ENCODE assay signal across 38 cellular contexts in genomic region chr3:182233405-182233804, GRCh38.
"Had no signal": no experiment of that assay in that cellular context is flagged by ENCODE, and none has a peak within 500 bp of the region (broad histone marks: within the 10 kb centered on the region; RNA-seq: fewer than 3 reads in every experiment).

No MANE protein-coding gene starts in this region.

- H3K36me3 Mint-ChIP-seq: activated CD4-positive, alpha-beta memory T cell treated with anti-CD3 and anti-CD28 coated beads for 36 hours; activated naive CD4-positive, alpha-beta T cell treated with anti-CD3 and anti-CD28 coated beads, Interleukin-2, amount 50 U/mL, for 72 hours; activated naive CD8-positive, alpha-beta T cell treated with anti-CD3 and anti-CD28 coated beads for 36 hours; WTC11 had no signal

- H3K4me3 ChIP-seq: adrenal gland, body of pancreas, breast epithelium had no signal

- H3K4me3 Mint-ChIP-seq: activated CD4-positive, alpha-beta memory T cell treated with anti-CD3 and anti-CD28 coated beads for 36 hours; activated CD4-positive, alpha-beta T cell treated with anti-CD3 and anti-CD28 coated beads, Interleukin-2, amount 10 ng/mL, durations not matched to agents 24 days and 14 days; activated CD8-positive, alpha-beta T cell treated with anti-CD3 and anti-CD28 coated beads for 36 hours; activated naive CD4-positive, alpha-beta T cell treated with anti-CD3 and anti-CD28 coated beads for 36 hours; activated naive CD8-positive, alpha-beta T cell treated with anti-CD3 and anti-CD28 coated beads for 36 hours; activated T-cell treated with anti-CD3 and anti-CD28 coated beads, Interleukin-2, amount 50 U/mL, for 4 hours; activated T-cell treated with anti-CD3 and anti-CD28 coated beads, Interleukin-2, amount 50 U/mL, for 72 hours; activated T-helper 1 cell treated with anti-CD3 and anti-CD28 coated beads, Interleukin-12 subunit alpha, Interleukin-12 subunit beta, Interleukin-2, Interleukin-4 antibody, amounts not matched to agents 30 ng/mL and 10 ng/mL and 1 ng/mL, durations not matched to agents 14 hours and 24 hours and 36 hours; activated T-helper 17 cell treated with anti-CD3 and anti-CD28 coated beads, Interleukin-2, amount 50 U/mL, for 72 hours; T-helper 1 cell treated with Interleukin-12 subunit alpha and Interleukin-12 subunit beta and Interleukin-4 antibody, amounts not matched to agents 30 μg/mL and 1 μg/mL, for 36 hours; T-helper 2 cell treated with Interferon-gamma antibody and Interleukin-4, amounts not matched to agents 5 μg/mL and 100 μg/mL, for 36 hours; WTC11 had no signal

- H3K36me3 ChIP-seq: adrenal gland, brain microvascular endothelial cell, WERI-Rb-1 had no signal

- H3K4me1 ChIP-seq: adrenal gland, body of pancreas, breast epithelium had no signal

- H3K27me3 Mint-ChIP-seq: activated CD4-positive, alpha-beta memory T cell treated with anti-CD3 and anti-CD28 coated beads for 36 hours; activated CD4-positive, alpha-beta T cell treated with anti-CD3 and anti-CD28 coated beads, Interleukin-2, amount 10 ng/mL, durations not matched to agents 24 days and 14 days; activated CD8-positive, alpha-beta T cell treated with anti-CD3 and anti-CD28 coated beads for 36 hours; activated naive CD8-positive, alpha-beta T cell treated with anti-CD3 and anti-CD28 coated beads for 36 hours; activated T-helper 17 cell treated with anti-CD3 and anti-CD28 coated beads, Interleukin-2, amount 50 U/mL, for 72 hours had no signal

- ATAC-seq: activated CD4-positive, CD25-positive, alpha-beta regulatory T cell treated with anti-CD3 and anti-CD28 coated beads, Interleukin-2, amount 50 U/mL, for 24 hours; activated CD8-positive, alpha-beta T cell treated with anti-CD3 and anti-CD28 coated beads for 36 hours; activated naive CD4-positive, alpha-beta T cell treated with anti-CD3 and anti-CD28 coated beads, Interleukin-2, amount 50 U/mL, for 72 hours; activated T-cell treated with anti-CD3 and anti-CD28 coated beads, Interleukin-2, amount 50 U/mL, for 4 hours; activated T-cell treated with anti-CD3 and anti-CD28 coated beads, Interleukin-2, amount 50 U/mL, for 72 hours; activated T-helper 17 cell treated with anti-CD3 and anti-CD28 coated beads, Interleukin-2, amount 50 U/mL, for 72 hours; body of pancreas; WTC11 had no signal

- H3K27ac Mint-ChIP-seq: activated CD4-positive, alpha-beta memory T cell treated with anti-CD3 and anti-CD28 coated beads for 36 hours; activated CD4-positive, alpha-beta T cell treated with anti-CD3 and anti-CD28 coated beads, Interleukin-2, amount 10 ng/mL, durations not matched to agents 24 days and 14 days; activated CD8-positive, alpha-beta T cell treated with anti-CD3 and anti-CD28 coated beads for 36 hours; activated naive CD4-positive, alpha-beta T cell treated with anti-CD3 and anti-CD28 coated beads for 36 hours; activated naive CD4-positive, alpha-beta T cell treated with anti-CD3 and anti-CD28 coated beads, Interleukin-2, amount 50 U/mL, for 72 hours; activated naive CD8-positive, alpha-beta T cell treated with anti-CD3 and anti-CD28 coated beads for 36 hours; activated T-cell treated with anti-CD3 and anti-CD28 coated beads, Interleukin-2, amount 50 U/mL, for 72 hours; activated T-helper 1 cell treated with anti-CD3 and anti-CD28 coated beads, Interleukin-12 subunit alpha, Interleukin-12 subunit beta, Interleukin-2, Interleukin-4 antibody, amounts not matched to agents 30 ng/mL and 10 ng/mL and 1 ng/mL, durations not matched to agents 14 hours and 24 hours and 36 hours; activated T-helper 17 cell treated with anti-CD3 and anti-CD28 coated beads, Interleukin-2, amount 50 U/mL, for 72 hours; T-helper 1 cell treated with Interleukin-12 subunit alpha and Interleukin-12 subunit beta and Interleukin-4 antibody, amounts not matched to agents 30 μg/mL and 1 μg/mL, for 36 hours; T-helper 2 cell treated with Interferon-gamma antibody and Interleukin-4, amounts not matched to agents 5 μg/mL and 100 μg/mL, for 36 hours; WTC11 had no signal

- H3K9me3 Mint-ChIP-seq: activated CD4-positive, alpha-beta memory T cell treated with anti-CD3 and anti-CD28 coated beads for 36 hours; activated CD4-positive, alpha-beta T cell treated with anti-CD3 and anti-CD28 coated beads, Interleukin-2, amount 10 ng/mL, durations not matched to agents 24 days and 14 days; activated CD8-positive, alpha-beta T cell treated with anti-CD3 and anti-CD28 coated beads for 36 hours; activated naive CD4-positive, alpha-beta T cell treated with anti-CD3 and anti-CD28 coated beads for 36 hours; activated naive CD8-positive, alpha-beta T cell treated with anti-CD3 and anti-CD28 coated beads for 36 hours; activated T-cell treated with anti-CD3 and anti-CD28 coated beads, Interleukin-2, amount 50 U/mL, for 4 hours; activated T-cell treated with anti-CD3 and anti-CD28 coated beads, Interleukin-2, amount 50 U/mL, for 72 hours; activated T-helper 1 cell treated with anti-CD3 and anti-CD28 coated beads, Interleukin-12 subunit alpha, Interleukin-12 subunit beta, Interleukin-2, Interleukin-4 antibody, amounts not matched to agents 30 ng/mL and 10 ng/mL and 1 ng/mL, durations not matched to agents 14 hours and 24 hours and 36 hours; activated T-helper 17 cell treated with anti-CD3 and anti-CD28 coated beads, Interleukin-2, amount 50 U/mL, for 72 hours; T-helper 1 cell treated with Interleukin-12 subunit alpha and Interleukin-12 subunit beta and Interleukin-4 antibody, amounts not matched to agents 30 μg/mL and 1 μg/mL, for 36 hours; T-helper 2 cell treated with Interferon-gamma antibody and Interleukin-4, amounts not matched to agents 5 μg/mL and 100 μg/mL, for 36 hours; WTC11 had no signal

- H3K27me3 ChIP-seq: adrenal gland, body of pancreas, brain microvascular endothelial cell, breast epithelium had no signal

- DNase-seq: activated CD4-positive, alpha-beta memory T cell treated with anti-CD3 and anti-CD28 coated beads for 36 hours; activated CD4-positive, alpha-beta T cell treated with anti-CD3 and anti-CD28 coated beads for 4 hours; activated CD4-positive, alpha-beta T cell treated with anti-CD3 and anti-CD28 coated beads, Interleukin-2, amount 10 ng/mL, durations not matched to agents 24 days and 14 days; activated CD4-positive, alpha-beta T cell treated with anti-CD3 and anti-CD28 coated beads, Interleukin-2, amount 50 U/mL, for 1 hour; activated CD4-positive, alpha-beta T cell treated with anti-CD3 and anti-CD28 coated beads, Interleukin-2, amount 50 U/mL, for 4 hours; activated CD4-positive, CD25-positive, alpha-beta regulatory T cell; activated CD8-positive, alpha-beta memory T cell treated with anti-CD3 and anti-CD28 coated beads, Interleukin-2, amount 50 U/mL, for 4 hours; activated CD8-positive, alpha-beta T cell treated with anti-CD3 and anti-CD28 coated beads for 36 hours; activated effector memory CD4-positive, alpha-beta T cell treated with anti-CD3 and anti-CD28 coated beads, Interleukin-2, amount 50 U/mL, for 16 hours; activated gamma-delta T cell treated with Interleukin-2 at 50 U/mL for 16 hours; activated naive CD4-positive, alpha-beta T cell; activated naive CD4-positive, alpha-beta T cell treated with anti-CD3 and anti-CD28 coated beads for 36 hours; activated naive CD4-positive, alpha-beta T cell treated with anti-CD3 and anti-CD28 coated beads, Interleukin-2, amount 50 U/mL, for 16 hours; activated naive CD8-positive, alpha-beta T cell treated with anti-CD3 and anti-CD28 coated beads for 36 hours; activated T-cell treated with anti-CD3 and anti-CD28 coated beads for 4 hours; activated T-cell treated with anti-CD3 and anti-CD28 coated beads, Interleukin-2, amount 50 U/mL, for 1 hour; activated T-cell treated with anti-CD3 and anti-CD28 coated beads, Interleukin-2, amount 50 U/mL, for 4 hours; activated T-cell treated with anti-CD3 and anti-CD28 coated beads, Interleukin-2, amount 50 U/mL, for 72 hours; adrenal gland; amniotic stem cell; aorta; body of pancreas; brain microvascular endothelial cell; central memory CD4-positive, alpha-beta T cell; T-helper 1 cell; T-helper 2 cell; T-helper 9 cell; WERI-Rb-1 had no signal

- FAIRE-seq: astrocyte, TTC549 had no signal

- H3K27ac ChIP-seq: adrenal gland, body of pancreas, brain microvascular endothelial cell, breast epithelium, WERI-Rb-1 had no signal

- H3K9me3 ChIP-seq: adrenal gland, body of pancreas, breast epithelium had no signal

- H3K4me1 Mint-ChIP-seq: activated CD4-positive, alpha-beta T cell treated with anti-CD3 and anti-CD28 coated beads, Interleukin-2, amount 10 ng/mL, durations not matched to agents 24 days and 14 days; activated naive CD8-positive, alpha-beta T cell treated with anti-CD3 and anti-CD28 coated beads for 36 hours; activated T-helper 17 cell treated with anti-CD3 and anti-CD28 coated beads, Interleukin-2, amount 50 U/mL, for 72 hours had no signal
